In the genomic region with DNA sequence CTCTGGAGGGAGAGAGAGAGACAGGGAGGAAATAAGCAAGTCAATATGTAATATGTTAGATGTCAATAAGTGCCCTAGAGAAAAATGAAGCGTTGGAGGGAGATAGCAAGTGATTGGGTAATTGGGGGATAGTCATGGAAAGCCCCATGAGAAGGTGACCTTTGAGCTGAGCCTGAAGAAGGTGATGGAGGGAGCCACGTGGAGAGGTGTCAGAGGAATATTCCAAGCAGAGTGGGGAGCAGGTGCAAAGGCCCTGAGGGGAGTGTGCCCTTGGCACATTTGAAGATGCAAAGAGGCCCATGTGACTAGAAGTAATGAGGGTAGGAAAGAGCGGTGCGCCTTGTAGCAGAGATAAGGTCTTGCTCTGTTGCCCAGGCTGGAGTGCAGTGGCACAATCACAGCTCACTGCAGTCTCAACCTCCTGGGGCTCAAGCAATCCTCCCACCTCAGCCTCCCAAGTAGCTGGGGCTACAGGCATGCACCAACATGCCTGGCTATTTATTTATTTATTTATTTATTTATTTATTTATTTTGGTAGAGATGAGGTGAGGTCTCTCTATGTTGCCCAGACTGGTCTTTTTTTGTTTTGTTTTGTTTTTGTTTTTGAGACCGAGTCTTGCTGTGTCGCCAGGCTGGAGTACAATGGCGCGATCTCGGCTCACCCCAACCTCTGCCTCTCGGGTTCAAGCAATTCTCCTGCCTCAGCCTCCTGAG, we compare ENCODE assay signal across 35 cellular contexts. TPM values are rescaled to one million over a fixed set of nuclear protein-coding genes. Genes with fewer than 3 reads are reported as not detected.
"Had no signal": no experiment of that assay in that cellular context is flagged by ENCODE, and none has a peak within 500 bp of the region (broad histone marks: within the 10 kb centered on the region; RNA-seq: fewer than 3 reads in every experiment).

No MANE protein-coding gene starts in this region.

- H3K36me3 Mint-ChIP-seq: activated naive CD8-positive, alpha-beta T cell treated with anti-CD3 and anti-CD28 coated beads for 36 hours had no signal

- H3K4me3 ChIP-seq: ascending aorta, MG63, Peyer's patch, SJSA1 had no signal

- H3K9me3 ChIP-seq: ascending aorta, MG63, Peyer's patch, SJSA1, SK-N-SH had no signal

- FAIRE-seq: bronchial epithelial cell, TTC549 had no signal

- DNase-seq: activated CD4-positive, alpha-beta T cell treated with anti-CD3 and anti-CD28 coated beads, Interleukin-2, amount 10 ng/mL, durations not matched to agents 24 days and 14 days; activated CD4-positive, alpha-beta T cell treated with anti-CD3 and anti-CD28 coated beads, Interleukin-2, amount 50 U/mL, for 4 hours; activated CD8-positive, alpha-beta T cell treated with anti-CD3 and anti-CD28 coated beads for 36 hours; activated effector memory CD4-positive, alpha-beta T cell treated with anti-CD3 and anti-CD28 coated beads, Interleukin-2, amount 50 U/mL, for 16 hours; activated naive CD4-positive, alpha-beta T cell; activated naive CD4-positive, alpha-beta T cell treated with anti-CD3 and anti-CD28 coated beads, Interleukin-2, amount 50 U/mL, for 16 hours; activated naive CD8-positive, alpha-beta T cell treated with anti-CD3 and anti-CD28 coated beads for 36 hours; activated T-cell treated with anti-CD3 and anti-CD28 coated beads, Interleukin-2, amount 50 U/mL, for 1 hour; activated T-cell treated with anti-CD3 and anti-CD28 coated beads, Interleukin-2, amount 50 U/mL, for 72 hours; amniotic stem cell; caudate nucleus; Kasumi-1; KG1; MG63; NCI-H1048; NCI-H1105 treated with DMSO at 0.1 percent for 48 hours; NCI-H1436; NCI-H1694; NCI-H1930; NCI-H345; NCI-H524 treated with DMSO at 0.1 percent for 48 hours; PC-3; RPMI8226; SHP77 treated with DMSO at 0.1 percent for 48 hours; SK-N-SH had no signal

- H3K36me3 ChIP-seq: ascending aorta, MG63, Peyer's patch, SJSA1 had no signal

- H3K9me3 Mint-ChIP-seq: activated CD4-positive, alpha-beta T cell treated with anti-CD3 and anti-CD28 coated beads, Interleukin-2, amount 10 ng/mL, durations not matched to agents 24 days and 14 days; activated CD8-positive, alpha-beta T cell treated with anti-CD3 and anti-CD28 coated beads for 36 hours; activated naive CD8-positive, alpha-beta T cell treated with anti-CD3 and anti-CD28 coated beads for 36 hours; activated T-cell treated with anti-CD3 and anti-CD28 coated beads, Interleukin-2, amount 50 U/mL, for 72 hours; activated T-helper 17 cell treated with anti-CD3 and anti-CD28 coated beads, Interleukin-2, amount 50 U/mL, for 72 hours; T-helper 1 cell treated with Interleukin-12 subunit alpha and Interleukin-12 subunit beta and Interleukin-4 antibody, amounts not matched to agents 30 μg/mL and 1 μg/mL, for 36 hours; T-helper 2 cell treated with Interferon-gamma antibody and Interleukin-4, amounts not matched to agents 5 μg/mL and 100 μg/mL, for 36 hours had no signal

- H3K27me3 ChIP-seq: ascending aorta, MG63, Peyer's patch, SJSA1 had no signal

- ATAC-seq: activated CD8-positive, alpha-beta T cell treated with anti-CD3 and anti-CD28 coated beads for 36 hours; activated T-cell treated with anti-CD3 and anti-CD28 coated beads, Interleukin-2, amount 50 U/mL, for 72 hours; activated T-helper 17 cell treated with anti-CD3 and anti-CD28 coated beads, Interleukin-2, amount 50 U/mL, for 72 hours; PC-3 had no signal

- H3K9me2 ChIP-seq: SK-N-SH had no signal

- H3K27ac ChIP-seq: ascending aorta, Peyer's patch, SJSA1 had no signal

- H3K4me1 Mint-ChIP-seq: activated naive CD8-positive, alpha-beta T cell treated with anti-CD3 and anti-CD28 coated beads for 36 hours; activated T-helper 17 cell treated with anti-CD3 and anti-CD28 coated beads, Interleukin-2, amount 50 U/mL, for 72 hours had no signal

- H3K27ac Mint-ChIP-seq: activated CD4-positive, alpha-beta T cell treated with anti-CD3 and anti-CD28 coated beads, Interleukin-2, amount 10 ng/mL, durations not matched to agents 24 days and 14 days; activated CD8-positive, alpha-beta T cell treated with anti-CD3 and anti-CD28 coated beads for 36 hours; activated naive CD8-positive, alpha-beta T cell treated with anti-CD3 and anti-CD28 coated beads for 36 hours; activated T-cell treated with anti-CD3 and anti-CD28 coated beads, Interleukin-2, amount 50 U/mL, for 72 hours; activated T-helper 17 cell treated with anti-CD3 and anti-CD28 coated beads, Interleukin-2, amount 50 U/mL, for 72 hours; T-helper 1 cell treated with Interleukin-12 subunit alpha and Interleukin-12 subunit beta and Interleukin-4 antibody, amounts not matched to agents 30 μg/mL and 1 μg/mL, for 36 hours; T-helper 2 cell treated with Interferon-gamma antibody and Interleukin-4, amounts not matched to agents 5 μg/mL and 100 μg/mL, for 36 hours had no signal

- H3K4me3 Mint-ChIP-seq: activated CD4-positive, alpha-beta T cell treated with anti-CD3 and anti-CD28 coated beads, Interleukin-2, amount 10 ng/mL, durations not matched to agents 24 days and 14 days; activated CD8-positive, alpha-beta T cell treated with anti-CD3 and anti-CD28 coated beads for 36 hours; activated naive CD8-positive, alpha-beta T cell treated with anti-CD3 and anti-CD28 coated beads for 36 hours; activated T-cell treated with anti-CD3 and anti-CD28 coated beads, Interleukin-2, amount 50 U/mL, for 72 hours; activated T-helper 17 cell treated with anti-CD3 and anti-CD28 coated beads, Interleukin-2, amount 50 U/mL, for 72 hours; T-helper 1 cell treated with Interleukin-12 subunit alpha and Interleukin-12 subunit beta and Interleukin-4 antibody, amounts not matched to agents 30 μg/mL and 1 μg/mL, for 36 hours; T-helper 2 cell treated with Interferon-gamma antibody and Interleukin-4, amounts not matched to agents 5 μg/mL and 100 μg/mL, for 36 hours had no signal

- H3K4me2 ChIP-seq: SK-N-SH had no signal

- H3K4me1 ChIP-seq: ascending aorta, Peyer's patch, SJSA1 had no signal

RNA-seq across cellular contexts. Expression of a gene that starts 2.1 kb away (rescaled TPM):
- total RNA-seq: activated CD4-positive, alpha-beta T cell treated with anti-CD3 and anti-CD28 coated beads, Interleukin-2, amount 10 ng/mL, durations not matched to agents 24 days and 14 days; activated CD8-positive, alpha-beta memory T cell treated with anti-CD3 and anti-CD28 coated beads for 36 hours; activated CD8-positive, alpha-beta T cell treated with anti-CD3 and anti-CD28 coated beads for 36 hours; activated naive CD8-positive, alpha-beta T cell treated with anti-CD3 and anti-CD28 coated beads for 36 hours; activated T-cell treated with anti-CD3 and anti-CD28 coated beads, Interleukin-2, amount 50 U/mL, for 72 hours; activated T-helper 17 cell treated with anti-CD3 and anti-CD28 coated beads, Interleukin-2, amount 50 U/mL, for 72 hours; ascending aorta; bronchial epithelial cell; NCI-H460; PC-3; Peyer's patch had no signal
- polyA plus RNA-seq: SK-N-SH had no signal
